12 cellular contexts compared by ENCODE assay signal in genomic region chr7:34036069-34036920, GRCh38.
DNase-seq lines count a peak whose midpoint lies in the region; ATAC-seq, FAIRE-seq and TF ChIP-seq lines count a peak whose summit lies in the region.
"Had no signal": no experiment of that assay in that cellular context is flagged by ENCODE, and none has a peak within 500 bp of the region (broad histone marks: within the 10 kb centered on the region; RNA-seq: fewer than 3 reads in every experiment).

No MANE protein-coding gene starts in this region.

- TF ChIP-seq RAD21 in H1 (IDR thresholded peaks at IDR 0.05 in 1 of 2, conservative IDR thresholded peaks at IDR 0.05 in 1 of 2; ENCODE audit: low read depth in 2 of 2, low read length in 2 of 2) = no peak

- H3K9me2 ChIP-seq in GM23248 (ENCODE audit: insufficient read depth) = peaks cover 5% of the 10 kb centered on the region; the same call in 1 of the 2 replicates

- H3K27me3 ChIP-seq in H1 (replicated peaks in 1 of 4; ENCODE audit: control insufficient read depth in 3 of 4, extremely low read depth in 1 of 4, insufficient read depth in 3 of 4, low read length in 3 of 4) (no peaks in the 10 kb centered on the region), GM23248 (replicated peaks; ENCODE audit: insufficient read depth) (no peaks in the 10 kb centered on the region)

- no peak overlapping the region for H3K4me3 Mint-ChIP-seq in mesothelial cell of epicardium
- H3K4me3 Mint-ChIP-seq: effector memory CD8-positive, alpha-beta T cell had no signal

- H3K27ac ChIP-seq in H1 (ENCODE audit: low read depth, low read length) (no peak overlapping the region), GM23248 (no peak overlapping the region)

- H3K9me3 Mint-ChIP-seq in mesothelial cell of epicardium = peaks cover 9% of the 10 kb centered on the region

- no peak overlapping the region for H4K5ac ChIP-seq in H1 (ENCODE audit: insufficient read length, low read depth, low read length)

- H3K4me1 Mint-ChIP-seq in mesothelial cell of epicardium = peaks cover 21% of the 10 kb centered on the region

- no peak overlapping the region for H2AK5ac ChIP-seq in H1 (ENCODE audit: low read depth, low read length)

- no peak overlapping the region; the same call in 1 of the 2 replicates for H2BK20ac ChIP-seq in H1 (ENCODE audit: low read length)

- no peak overlapping the region for H3K4ac ChIP-seq in H1 (replicated peaks; ENCODE audit: insufficient read length, low read depth, low read length)

- DNase-seq in DMS153 (lab: John Stamatoyannopoulos, UW) (peak; percentile 87), NCI-H345 (lab: John Stamatoyannopoulos, UW) (peak; percentile 64), H1 (ENCODE audit: low read depth in 1 of 2, low spot score in 2 of 2) (no peak), mesothelial cell of epicardium (ENCODE audit: low spot score in 2 of 2, unreplicated experiment in 2 of 2) (no peak), GM23248 (no peak), NCI-H2227 treated with DMSO at 0.1 percent for 48 hours (lab: John Stamatoyannopoulos, UW) (no peak), AG08396 (ENCODE audit: low spot score) (no peak)
- DNase-seq: activated CD8-positive, alpha-beta memory T cell treated with anti-CD3 and anti-CD28 coated beads, Interleukin-2, amount 50 U/mL, for 4 hours; effector memory CD8-positive, alpha-beta T cell; stimulated activated CD4-positive, alpha-beta T cell treated with anti-CD3 and anti-CD28 coated beads, Interleukin-4, amount 100 ng/mL, for 24 hours had no signal

- no peak overlapping the region for H3K14ac ChIP-seq in H1 (ENCODE audit: insufficient read length)

- H3K56ac ChIP-seq in H1 (replicated peaks; ENCODE audit: insufficient read length, low read depth, low read length) = no peak overlapping the region

- H2AFZ ChIP-seq in H1 (ENCODE audit: low read length) = peak overlapping the region; percentile 20; the same call in 1 of the 2 replicates
- no peak overlapping the region for H2AFZ ChIP-seq in GM23248

- no peaks in the 10 kb centered on the region for H3K27me3 Mint-ChIP-seq in mesothelial cell of epicardium (ENCODE audit: low read depth)

- no peak for TF ChIP-seq EP300 in H1 (IDR thresholded peaks at IDR 0.05; ENCODE audit: borderline replicate concordance in 1 of 2, low read depth in 2 of 2, low read length in 2 of 2)

- no peaks in the 10 kb centered on the region for H3K36me3 Mint-ChIP-seq in mesothelial cell of epicardium

- H3F3A ChIP-seq in GM23248 (ENCODE audit: insufficient read depth) = peaks cover 13% of the 10 kb centered on the region; the same call in 1 of the 2 replicates

- FAIRE-seq in H1 (lab: Jason Lieb, UNC) = no peak
- FAIRE-seq: urothelium cell line had no signal

- 87% methylated on average over 8 of the region's 8 CpGs; no CpG with 5 or more reads in 1 of the 2 experiments for WGBS in H1 (ENCODE audit: extremely low coverage in 1 of 2, insufficient coverage in 1 of 2, insufficient read length in 1 of 2, insufficient replicate concordance in 2 of 2, low coverage in 1 of 2, low lambda C conversion rate in 2 of 2, missing lambda C conversion rate in 1 of 2), 2 experiments
- WGBS in GM23248 (ENCODE audit: low coverage in 1 of 2, low lambda C conversion rate in 2 of 2, missing lambda C conversion rate in 2 of 2), 2 experiments = 90 to 93% methylated on average over 8 of the region's 8 CpGs

- CTCF ChIA-PET in H1 (lab: Charles Lee; ENCODE audit: partially characterized antibody) = interaction anchor here (0.7 to 1.6 kb wide), 10 partner anchors 15 to 131 kb away, joined by 3 to 7 read pairs (median 3); partner anchors contain the start of gene BMPER

- H3K4me1 ChIP-seq in H1 (replicated peaks in 1 of 4; ENCODE audit: control insufficient read depth in 3 of 4, insufficient read depth in 4 of 4, low read length in 3 of 4) (no peaks in the 10 kb centered on the region), GM23248 (ENCODE audit: insufficient read depth) (peaks cover 13% of the 10 kb centered on the region)

- H3K4me3 ChIP-seq in H1 (ENCODE audit: extremely low read depth in 1 of 4, insufficient read depth in 2 of 4, low read depth in 3 of 4, low read length in 4 of 4) = no peak overlapping the region
- no peak overlapping the region for H3K4me3 ChIP-seq in GM23248

- H3K79me2 ChIP-seq in H1 (ENCODE audit: control insufficient read depth in 1 of 2, insufficient read depth in 2 of 2, low read length in 2 of 2) = no peaks in the 10 kb centered on the region
- no peaks in the 10 kb centered on the region for H3K79me2 ChIP-seq in GM23248 (ENCODE audit: insufficient read depth)

- TF ChIP-seq POLR2A in H1 (IDR thresholded peaks at IDR 0.05; ENCODE audit: control extremely low read depth in 1 of 2, low read depth in 2 of 2, low read length in 2 of 2) = no peak

- H2BK5ac ChIP-seq in H1 (ENCODE audit: low read depth, low read length) = 0 out of 2 replicates have a peak overlapping the region, but pooled peaks have one; percentile 8

- no peak for ATAC-seq in GM19397 (IDR thresholded peaks at IDR 0.05; ENCODE audit: unreplicated experiment)
- ATAC-seq: effector memory CD8-positive, alpha-beta T cell had no signal

- no peak overlapping the region for H3K18ac ChIP-seq in H1 (ENCODE audit: extremely low read depth, low read length)

- POLR2A ChIA-PET in H1 (lab: Charles Lee; ENCODE audit: partially characterized antibody) = no interaction called here

- H3K23ac ChIP-seq in H1 (ENCODE audit: insufficient read length) = no peak overlapping the region

- in situ Hi-C loops in GM23248 (cut with MboI) = no loop called here

- H3K4me2 ChIP-seq in H1 (ENCODE audit: insufficient read depth in 1 of 2, low read depth in 2 of 2, low read length in 2 of 2) (no peak overlapping the region), GM23248 (ENCODE audit: unreplicated experiment) (no peak overlapping the region)

- no peaks in the 10 kb centered on the region for H4K20me1 ChIP-seq in H1 (replicated peaks in 1 of 2; ENCODE audit: control insufficient read depth in 1 of 2, insufficient read depth in 2 of 2, low read length in 2 of 2)
- no peaks in the 10 kb centered on the region for H4K20me1 ChIP-seq in GM23248 (ENCODE audit: insufficient read depth)

- no peak overlapping the region for H2BK15ac ChIP-seq in H1 (ENCODE audit: low read length)

- H3K9ac ChIP-seq in H1 (replicated peaks in 1 of 4; ENCODE audit: extremely low read depth in 1 of 4, low read depth in 3 of 4, low read length in 3 of 4) = no peak overlapping the region
- no peak overlapping the region for H3K9ac ChIP-seq in GM23248

- no peak overlapping the region for H4K8ac ChIP-seq in H1 (ENCODE audit: extremely low read depth, insufficient read depth, low read length)

- TF ChIP-seq CTCF in H1 (IDR thresholded peaks at IDR 0.05; ENCODE audit: control extremely low read depth in 1 of 3, insufficient read depth in 1 of 3, low read depth in 1 of 3, low read length in 3 of 3) = no peak
- no peak for TF ChIP-seq CTCF in mesothelial cell of epicardium (IDR thresholded peaks at IDR 0.05; ENCODE audit: unreplicated experiment)

- H3K79me1 ChIP-seq in H1 (ENCODE audit: low read depth, low read length) = no peaks in the 10 kb centered on the region

- H2BK12ac ChIP-seq in H1 (ENCODE audit: low read depth, low read length) = no peak overlapping the region

- H3K36me3 ChIP-seq in H1 (ENCODE audit: control insufficient read depth in 2 of 4, insufficient read depth in 4 of 4, low read length in 3 of 4) = no peaks in the 10 kb centered on the region
- H3K36me3 ChIP-seq in GM23248 (ENCODE audit: low read depth) = peaks cover 28% of the 10 kb centered on the region; the same call in 1 of the 2 replicates

- H3K23me2 ChIP-seq in H1 (ENCODE audit: low read depth, low read length) = no peaks in the 10 kb centered on the region

- H2BK120ac ChIP-seq in H1 (replicated peaks; ENCODE audit: low read depth, low read length) = no peak overlapping the region

- no peaks in the 10 kb centered on the region for H3K9me3 ChIP-seq in H1 (ENCODE audit: insufficient read depth in 2 of 2, low read depth in 1 of 2, low read length in 1 of 2)
- no peaks in the 10 kb centered on the region for H3K9me3 ChIP-seq in GM23248 (ENCODE audit: low read depth)

- peak overlapping the region; percentile 3 for H3K27ac Mint-ChIP-seq in mesothelial cell of epicardium
- H3K27ac Mint-ChIP-seq: effector memory CD8-positive, alpha-beta T cell had no signal

- H4K91ac ChIP-seq in H1 (replicated peaks; ENCODE audit: insufficient read length, low read length) = no peak overlapping the region

TF ChIP-seq in H1, 55 proteins besides CTCF, POLR2A, EP300 and RAD21 (continues in another document):
- TF ChIP-seq KDM1A (IDR thresholded peaks at IDR 0.05; ENCODE audit: borderline replicate concordance, low read length) = no peak
- no peak for TF ChIP-seq ATF3 (IDR thresholded peaks at IDR 0.05; ENCODE audit: insufficient read depth, low read depth, low read length)
- no peak for TF ChIP-seq NRF1 (IDR thresholded peaks at IDR 0.05; ENCODE audit: low read depth, low read length)
- TF ChIP-seq JUN (IDR thresholded peaks at IDR 0.05; ENCODE audit: low read depth, low read length) = no peak
- no peak for TF ChIP-seq POLR2AphosphoS5 (IDR thresholded peaks at IDR 0.05; ENCODE audit: low read depth, low read length)
- no peak for TF ChIP-seq SP1 (IDR thresholded peaks at IDR 0.05; ENCODE audit: low read depth, low read length)
- TF ChIP-seq CHD1 (IDR thresholded peaks at IDR 0.05; ENCODE audit: low read depth, low read length) = no peak
- TF ChIP-seq CEBPB (IDR thresholded peaks at IDR 0.05; ENCODE audit: low read depth, low read length) = no peak
- TF ChIP-seq SIN3A (conservative IDR thresholded peaks at IDR 0.05 in 1 of 2, IDR thresholded peaks at IDR 0.05 in 1 of 2; ENCODE audit: low read depth in 1 of 2, low read length in 2 of 2) = no peak
- TF ChIP-seq TEAD4 (IDR thresholded peaks at IDR 0.05; ENCODE audit: low read depth, low read length) = no peak
- no peak for TF ChIP-seq EZH2 (IDR thresholded peaks at IDR 0.05; ENCODE audit: low read depth, low read length, severe bottlenecking)
- TF ChIP-seq MAX (IDR thresholded peaks at IDR 0.05) = no peak
- TF ChIP-seq E2F6 (IDR thresholded peaks at IDR 0.05) = no peak
- TF ChIP-seq CREB1 (IDR thresholded peaks at IDR 0.05) = no peak
- no peak for TF ChIP-seq SP2 (IDR thresholded peaks at IDR 0.05; ENCODE audit: low read length)

Comparison
In these comparisons a context has a peak if more than half of its experiments do, and no peak if none do; other contexts are left out.
1. DNase-seq: peak in DMS153 (single experiment) and NCI-H345 (single experiment); none in H1 (0 of 2), mesothelial cell of epicardium (0 of 2), GM23248 (single experiment), NCI-H2227 treated with DMSO at 0.1 percent for 48 hours (single experiment) and AG08396 (single experiment).